ENCODE assay signal across 12 cellular contexts in the genomic region with DNA sequence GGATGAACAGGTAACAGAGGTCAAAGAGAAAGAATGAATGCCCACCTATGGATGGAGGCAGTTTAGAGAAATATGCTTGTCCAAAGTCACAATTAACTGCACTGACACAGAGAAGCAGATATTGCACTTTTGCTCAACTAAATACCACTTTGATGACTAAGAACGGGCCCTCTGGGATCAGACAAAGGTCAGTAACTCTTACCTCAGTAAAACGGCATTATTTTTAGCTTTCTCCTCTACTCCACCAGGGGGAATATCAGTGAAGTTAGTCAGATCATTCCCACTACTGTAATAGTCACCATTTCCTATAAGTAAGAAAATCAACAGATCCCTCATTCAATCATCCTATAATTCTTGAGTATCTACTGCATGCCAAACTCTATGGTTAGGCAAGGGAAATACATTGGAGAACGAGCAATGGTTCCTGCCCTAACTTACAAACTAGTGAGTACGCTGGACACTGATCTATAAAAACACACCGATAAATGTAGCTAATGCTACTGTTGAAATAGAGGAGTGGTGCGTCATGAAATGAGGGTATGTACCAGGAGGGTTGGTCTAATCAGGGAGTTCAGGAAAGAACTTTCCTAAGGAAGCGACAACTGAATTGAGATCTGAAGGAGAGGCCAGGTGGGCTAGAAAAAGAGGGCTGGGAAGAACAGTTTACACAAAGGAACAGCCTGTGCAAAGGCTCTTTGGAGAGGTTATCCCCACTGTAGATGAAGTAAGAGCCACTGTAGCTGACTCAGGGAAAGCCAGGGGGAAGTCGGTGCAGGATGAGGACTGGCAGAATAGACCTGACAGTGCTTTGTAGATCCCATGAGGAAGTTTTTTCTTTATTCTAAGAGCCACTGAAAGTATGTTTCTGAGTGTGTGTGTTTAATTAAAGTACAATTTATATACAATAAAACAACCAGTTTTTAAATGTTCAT. TPM values are rescaled to one million over a fixed set of nuclear protein-coding genes. Genes with fewer than 3 reads are reported as not detected.
DNase-seq lines count a peak whose midpoint lies in the region; TF ChIP-seq lines count a peak whose summit lies in the region.
"Had no signal": no experiment of that assay in that cellular context is flagged by ENCODE, and none has a peak within 500 bp of the region (broad histone marks: within the 10 kb centered on the region; RNA-seq: fewer than 3 reads in every experiment).

No MANE protein-coding gene starts in this region.

- peak overlapping the region; percentile 12 to 27 for H3K27ac ChIP-seq in coronary artery
- H3K27ac ChIP-seq: skin epidermis had no signal

- H3K9me3 ChIP-seq in MG63: no peaks in the 10 kb centered on the region

- H3K4me1 Mint-ChIP-seq in mesothelial cell of epicardium: peaks cover 15% of the 10 kb centered on the region

- H3K36me3 ChIP-seq in MG63: peaks cover 18% of the 10 kb centered on the region

- H3K4me3 ChIP-seq in MG63 (no peak overlapping the region), coronary artery (no peak overlapping the region)
- H3K4me3 ChIP-seq: skin epidermis had no signal

- DNase-seq in AG09319 (ENCODE audit: extremely low read depth, low read depth): peak; percentile 53
- DNase-seq in MG63: peak; percentile 9
- DNase-seq in coronary artery (ENCODE audit: low spot score): no peak
- DNase-seq in mesothelial cell of epicardium (ENCODE audit: low spot score in 2 of 2, unreplicated experiment in 2 of 2): no peak
- DNase-seq in RPMI8226: no peak
- DNase-seq in OCI-M2 (lab: John Stamatoyannopoulos, UW; ENCODE audit: unreplicated experiment): no peak
- DNase-seq in superior temporal gyrus (ENCODE audit: extremely low spot score): no peak
- no peak for DNase-seq in SIG-M5 (lab: John Stamatoyannopoulos, UW)
- DNase-seq: effector memory CD4-positive, alpha-beta T cell; NCI-H1436 treated with DMSO at 0.1 percent for 48 hours had no signal

- TF ChIP-seq CTCF in AG09319 (IDR thresholded peaks at IDR 0.05; ENCODE audit: low read depth, low read length) (peak; percentile 46), coronary artery (IDR thresholded peaks at IDR 0.05) (no peak), mesothelial cell of epicardium (IDR thresholded peaks at IDR 0.05; ENCODE audit: unreplicated experiment) (no peak)

- H3K27me3 ChIP-seq in MG63: no peaks in the 10 kb centered on the region

- peak overlapping the region; percentile 76 for H3K27ac Mint-ChIP-seq in mesothelial cell of epicardium

- no peaks in the 10 kb centered on the region for H3K27me3 Mint-ChIP-seq in mesothelial cell of epicardium (ENCODE audit: low read depth)

- H3K9me3 Mint-ChIP-seq in mesothelial cell of epicardium: peaks cover 3% of the 10 kb centered on the region

- no peak overlapping the region for H3K4me3 Mint-ChIP-seq in mesothelial cell of epicardium

- H3K36me3 Mint-ChIP-seq in mesothelial cell of epicardium: peaks cover 39% of the 10 kb centered on the region

RNA-seq across cellular contexts. Expression of gene ECI2, which starts 9.2 kb away (rescaled TPM):
- total RNA-seq in MG63 (2014; rRNA removed; shearing (Covaris generic); ENCODE audit: low replicate concordance): 45.9 and 64.2 TPM in 2 replicates
- 51.8 to 56.6 TPM (median 51.8 TPM) in 3 replicates for total RNA-seq in mesothelial cell of epicardium

RNA-seq across cellular contexts. Expression of gene FAM217A, which starts 47.3 kb away (rescaled TPM):
- not detected in 2 replicates for total RNA-seq in MG63 (2014; rRNA removed; shearing (Covaris generic); ENCODE audit: low replicate concordance)
- not detected in 3 replicates for total RNA-seq in mesothelial cell of epicardium
- total RNA-seq: G401 had no signal

Comparison
In these comparisons a context has a peak if more than half of its experiments do, and no peak if none do; other contexts are left out.
1. DNase-seq: peak in AG09319 (single experiment) and MG63 (single experiment); none in coronary artery (single experiment), mesothelial cell of epicardium (0 of 2), RPMI8226 (single experiment), OCI-M2 (single experiment), superior temporal gyrus (single experiment) and SIG-M5 (single experiment).